In the genomic region with DNA sequence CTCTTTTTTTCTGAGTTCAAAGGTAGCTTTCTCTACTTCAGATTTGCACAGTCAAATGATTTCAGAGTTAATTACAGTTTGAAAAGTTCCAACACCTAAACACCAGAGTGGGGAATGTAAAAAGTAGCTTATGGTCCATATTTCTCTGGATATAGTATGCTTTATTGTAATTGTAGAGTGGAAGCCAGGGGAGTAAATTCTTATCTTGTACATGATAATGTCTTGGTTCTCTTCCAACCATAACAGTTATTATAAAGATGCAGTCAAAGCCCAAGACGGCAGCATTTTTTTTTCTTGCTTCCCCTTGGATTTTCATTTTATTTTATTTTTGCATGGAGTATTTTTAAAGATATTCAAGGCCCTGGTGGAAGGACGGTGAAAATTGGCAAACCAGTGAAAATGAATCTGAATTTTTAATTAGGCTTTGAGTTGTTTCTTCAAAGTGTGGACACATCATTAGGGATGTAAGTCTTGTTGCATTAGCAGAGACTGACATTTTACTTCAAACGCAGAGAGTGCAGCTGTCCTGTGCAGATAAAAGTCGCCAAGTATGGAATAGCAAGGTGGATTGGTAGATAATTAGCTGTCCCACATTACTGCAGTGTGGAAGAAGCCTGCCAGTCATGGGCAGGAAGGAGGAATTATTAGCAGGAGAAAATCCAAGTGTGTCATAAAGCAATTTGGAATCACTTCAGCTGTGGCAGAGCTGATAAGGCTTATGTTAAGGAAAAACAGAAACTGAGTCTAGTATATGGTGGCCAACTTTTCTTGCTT, we compare ENCODE assay signal across 25 cellular contexts. TPM values are rescaled to one million over a fixed set of nuclear protein-coding genes. Genes with fewer than 3 reads are reported as not detected.
DNase-seq lines count a peak whose midpoint lies in the region; ATAC-seq, FAIRE-seq and TF ChIP-seq lines count a peak whose summit lies in the region.
"Had no signal": no experiment of that assay in that cellular context is flagged by ENCODE, and none has a peak within 500 bp of the region (broad histone marks: within the 10 kb centered on the region; RNA-seq: fewer than 3 reads in every experiment).

No MANE protein-coding gene starts in this region.

- no peaks in the 10 kb centered on the region for H3K36me3 Mint-ChIP-seq in astrocyte (ENCODE audit: low read depth, unreplicated experiment)
- H3K36me3 Mint-ChIP-seq in neural progenitor cell = peaks cover 28% of the 10 kb centered on the region
- H3K36me3 Mint-ChIP-seq in T-cell = no peaks in the 10 kb centered on the region

- POLR2A ChIA-PET in HEK293T (lab: Yijun Ruan, JAX) = no interaction called here
- POLR2A ChIA-PET in T-cell (lab: Charles Lee) = no interaction called here

- intact Hi-C loops in body of pancreas (cut with DNase I) = no loop called here

- dilution Hi-C loops in keratinocyte (cut with MboI; ENCODE audit: extremely low pct_ligation_motif_present, low sequenced_read_pairs) = no loop called here

- H4K20me1 ChIP-seq in astrocyte (ENCODE audit: insufficient read depth, low read length) (peaks cover 32% of the 10 kb centered on the region), keratinocyte (ENCODE audit: control insufficient read depth, extremely low read depth, insufficient read depth, low read length) (no peaks in the 10 kb centered on the region), neural progenitor cell (ENCODE audit: low read depth) (peaks cover 64% of the 10 kb centered on the region)

- H3K27me3 ChIP-seq in astrocyte (ENCODE audit: insufficient read depth, low read length) (no peaks in the 10 kb centered on the region), keratinocyte (ENCODE audit: control insufficient read depth, extremely low read depth, insufficient read depth, low read length) (no peaks in the 10 kb centered on the region), neural progenitor cell (no peaks in the 10 kb centered on the region), body of pancreas (no peaks in the 10 kb centered on the region)
- H3K27me3 ChIP-seq: Peyer's patch had no signal

- no peaks in the 10 kb centered on the region for H3K36me3 ChIP-seq in astrocyte (ENCODE audit: insufficient read depth, low read length)
- no peaks in the 10 kb centered on the region for H3K36me3 ChIP-seq in keratinocyte (ENCODE audit: control insufficient read depth in 2 of 2, extremely low read depth in 1 of 2, insufficient read depth in 2 of 2, low read length in 2 of 2)
- H3K36me3 ChIP-seq in neural progenitor cell = no peaks in the 10 kb centered on the region
- H3K36me3 ChIP-seq in body of pancreas (replicated peaks in 1 of 2; ENCODE audit: insufficient read depth in 1 of 2, low read depth in 2 of 2) = no peaks in the 10 kb centered on the region
- H3K36me3 ChIP-seq: Peyer's patch had no signal

- FAIRE-seq in astrocyte (lab: Jason Lieb, UNC) (no peak), keratinocyte (lab: Jason Lieb, UNC) (peak; percentile 56)
- FAIRE-seq: D721Med, HTR-8/SVneo had no signal

- no peaks in the 10 kb centered on the region for H3F3A ChIP-seq in neural progenitor cell (ENCODE audit: low read depth)

- H3K27ac ChIP-seq in astrocyte (ENCODE audit: low read depth, low read length) = no peak overlapping the region
- no peak overlapping the region for H3K27ac ChIP-seq in keratinocyte (ENCODE audit: control insufficient read depth, insufficient read depth, low read length)
- H3K27ac ChIP-seq in neural progenitor cell = no peak overlapping the region
- H3K27ac ChIP-seq in body of pancreas = no peak overlapping the region
- H3K27ac ChIP-seq: Peyer's patch, SK-N-MC had no signal

- WGBS in body of pancreas, 2 donors = 23 to 37% methylated on average over 4 of the region's 4 CpGs

- no peak overlapping the region for H2AFZ ChIP-seq in astrocyte (ENCODE audit: low read depth, low read length)
- H2AFZ ChIP-seq in keratinocyte (ENCODE audit: control insufficient read depth, low read length) = no peak overlapping the region
- H2AFZ ChIP-seq in neural progenitor cell (replicated peaks) = no peak overlapping the region

- H3K9me3 ChIP-seq in astrocyte (ENCODE audit: insufficient read depth, low read depth, low read length) = no peaks in the 10 kb centered on the region
- H3K9me3 ChIP-seq in keratinocyte (ENCODE audit: control insufficient read depth, low read depth, low read length) = no peaks in the 10 kb centered on the region
- no peaks in the 10 kb centered on the region for H3K9me3 ChIP-seq in neural progenitor cell (ENCODE audit: low read depth)
- no peaks in the 10 kb centered on the region for H3K9me3 ChIP-seq in body of pancreas
- H3K9me3 ChIP-seq: Peyer's patch had no signal

- DNase-seq in HEK293T (ENCODE audit: extremely low spot score) (no peak), astrocyte (ENCODE audit: low read depth) (no peak), keratinocyte (ENCODE audit: low read depth, low spot score) (no peak), neural progenitor cell (ENCODE audit: low spot score) (no peak), NCI-H1436 (lab: John Stamatoyannopoulos, UW) (no peak), SIG-M5 (lab: John Stamatoyannopoulos, UW) (no peak), body of pancreas (no peak), T-cell (no peak)
- DNase-seq: ACHN, C1 segment of cervical spinal cord, DMS79 treated with DMSO at 0.1 percent for 48 hours, H7, IMR-90, Karpas-422, NCI-H1092, NCI-H146, NCI-H2029 treated with DMSO at 0.1 percent for 48 hours, NCI-H2171 treated with DMSO at 0.1 percent for 48 hours, NCI-H446, NCI-H526 treated with DMSO at 0.1 percent for 48 hours, Peyer's patch had no signal

- peaks cover 60% of the 10 kb centered on the region for H3K4me1 Mint-ChIP-seq in astrocyte (ENCODE audit: low read depth, unreplicated experiment)
- peaks cover 60% of the 10 kb centered on the region for H3K4me1 Mint-ChIP-seq in neural progenitor cell
- H3K4me1 Mint-ChIP-seq in T-cell = peaks cover 0 to 14% (median 12%) of the 10 kb centered on the region in 3 donors

- no peaks in the 10 kb centered on the region for H3K9me1 ChIP-seq in keratinocyte (ENCODE audit: control insufficient read depth, extremely low read depth, insufficient read depth, low read length)

- no peak overlapping the region for H3K4me3 ChIP-seq in astrocyte (ENCODE audit: insufficient read depth, low read depth, low read length)
- no peak overlapping the region for H3K4me3 ChIP-seq in keratinocyte (ENCODE audit: control insufficient read depth in 2 of 3, extremely low read depth in 1 of 3, insufficient read depth in 2 of 3, low read depth in 1 of 3, low read length in 3 of 3)
- H3K4me3 ChIP-seq in neural progenitor cell = no peak overlapping the region
- no peak overlapping the region for H3K4me3 ChIP-seq in body of pancreas
- H3K4me3 ChIP-seq: Peyer's patch, SK-N-MC had no signal

- H3K4me3 Mint-ChIP-seq in astrocyte (ENCODE audit: unreplicated experiment) (peak overlapping the region; percentile 17), neural progenitor cell (peak overlapping the region; percentile 16), T-cell (no peak overlapping the region)

- ATAC-seq in body of pancreas = no peak
- ATAC-seq in T-cell (replicated peaks in 1 of 4) = no peak
- ATAC-seq: Right ventricle myocardium inferior had no signal

- H3K4me2 ChIP-seq in astrocyte (ENCODE audit: low read length) = peak overlapping the region; percentile 34
- no peak overlapping the region for H3K4me2 ChIP-seq in keratinocyte (ENCODE audit: control insufficient read depth, extremely low read depth, insufficient read depth, low read depth, low read length)
- no peak overlapping the region for H3K4me2 ChIP-seq in neural progenitor cell

- peaks cover 31% of the 10 kb centered on the region for H3K4me1 ChIP-seq in astrocyte (ENCODE audit: insufficient read depth, low read length)
- peaks cover 9% of the 10 kb centered on the region for H3K4me1 ChIP-seq in keratinocyte (ENCODE audit: control insufficient read depth, extremely low read depth, insufficient read depth, low read length)
- peaks cover 37% of the 10 kb centered on the region for H3K4me1 ChIP-seq in neural progenitor cell
- peaks cover 55% of the 10 kb centered on the region for H3K4me1 ChIP-seq in body of pancreas

- H3K9ac ChIP-seq in astrocyte (ENCODE audit: low read length) (no peak overlapping the region), keratinocyte (ENCODE audit: control insufficient read depth, extremely low read depth, insufficient read depth, low read length) (no peak overlapping the region), neural progenitor cell (no peak overlapping the region)

- TF ChIP-seq CTCF in astrocyte (IDR thresholded peaks at IDR 0.05; ENCODE audit: insufficient read depth, low read depth, low read length) (no peak), keratinocyte (optimal IDR thresholded peaks at IDR 0.05 in 1 of 3, IDR thresholded peaks at IDR 0.05 in 1 of 3, conservative IDR thresholded peaks at IDR 0.05 in 1 of 3; ENCODE audit: extremely low read depth in 1 of 3, insufficient read depth in 2 of 3, low read length in 3 of 3) (no peak), neural progenitor cell (IDR thresholded peaks at IDR 0.05) (no peak), body of pancreas (IDR thresholded peaks at IDR 0.05) (no peak)

- no peaks in the 10 kb centered on the region for H3K9me3 Mint-ChIP-seq in astrocyte (ENCODE audit: unreplicated experiment)
- H3K9me3 Mint-ChIP-seq in neural progenitor cell = peaks cover 16% of the 10 kb centered on the region
- H3K9me3 Mint-ChIP-seq in T-cell = no peaks in the 10 kb centered on the region

- H3K79me2 ChIP-seq in astrocyte (ENCODE audit: insufficient read depth, low read length) (peaks cover 16% of the 10 kb centered on the region), keratinocyte (ENCODE audit: control insufficient read depth, insufficient read depth, low read length) (no peaks in the 10 kb centered on the region), neural progenitor cell (ENCODE audit: low read depth) (peaks cover 100% of the 10 kb centered on the region)

- H3K27me3 Mint-ChIP-seq in astrocyte (ENCODE audit: low read depth, unreplicated experiment) (no peaks in the 10 kb centered on the region), neural progenitor cell (ENCODE audit: insufficient read depth, low read depth) (peaks cover 2% of the 10 kb centered on the region), T-cell (peaks cover 3 to 15% of the 10 kb centered on the region in 2 donors)

- TF ChIP-seq POLR2A in body of pancreas (IDR thresholded peaks at IDR 0.05) = no peak

- H3K27ac Mint-ChIP-seq in astrocyte (ENCODE audit: unreplicated experiment) (no peak overlapping the region), neural progenitor cell (peak overlapping the region; percentile 68), T-cell (no peak overlapping the region)

- CTCF ChIA-PET in HEK293T (lab: Yijun Ruan, JAX) (no interaction called here), T-cell (lab: Charles Lee) (no interaction called here)

RNA-seq across cellular contexts. Expression of a gene that starts 11.3 kb away (rescaled TPM):
- total RNA-seq in astrocyte (21.2 and 28.3 TPM in 2 replicates), neural progenitor cell (ENCODE audit: low replicate concordance) (49.9 and 61.0 TPM in 2 replicates), body of pancreas (10 to 100 TPM in 1 of 2 donors, 1 to 10 TPM in 1; 8.6 to 12.9 TPM), T-cell (1 to 10 TPM in 4 of 5 donors, under 1 TPM in 1; 0.49 to 7.3 (median 2.2) TPM)
- 1.6 to 2.4 TPM (median 1.9 TPM) in 3 replicates for polyA plus RNA-seq in keratinocyte
- 1.7 TPM for polyA plus RNA-seq in keratinocyte (2011; ENCODE audit: low read depth)
- 0.96 and 1.4 TPM in 2 replicates for polyA plus RNA-seq in keratinocyte (2011; cell fraction: cytosol; rRNA removed)
- polyA plus RNA-seq in keratinocyte (2011; cell fraction: nucleus; rRNA removed) = 5.4 and 5.9 TPM in 2 replicates
- polyA plus RNA-seq in keratinocyte (2012; ENCODE audit: low replicate concordance) = 2.1 and 2.6 TPM in 2 replicates
- 3.5 to 4.9 TPM (median 4.4 TPM) in 3 replicates for polyA minus RNA-seq in keratinocyte
- polyA minus RNA-seq in keratinocyte (2011; cell fraction: cytosol; rRNA and poly(A)+ RNA removed) = 1.5 TPM
- polyA minus RNA-seq in keratinocyte (2011; cell fraction: nucleus; rRNA and poly(A)+ RNA removed) = 6.4 and 9.4 TPM in 2 replicates

Comparison
In these comparisons a context has a peak if more than half of its experiments do, and no peak if none do; other contexts are left out.
1. H3K4me3 Mint-ChIP-seq: peak in astrocyte (single experiment) and neural progenitor cell (single experiment); none in T-cell (0 of 3).